1 cellular context compared by ENCODE assay signal in genomic region chr6:136503303-136503702, GRCh38.
TF ChIP-seq lines count a peak whose summit lies in the region.

No MANE protein-coding gene starts in this region.

TF ChIP-seq in H1, 55 proteins besides CTCF, POLR2A, EP300 and RAD21 (continued from another document):
- TF ChIP-seq RBBP5 (IDR thresholded peaks at IDR 0.05; ENCODE audit: borderline replicate concordance, low read depth, low read length) (no peak), RXRA (IDR thresholded peaks at IDR 0.05; ENCODE audit: insufficient read depth, low read depth, low read length) (no peak), HDAC6 (IDR thresholded peaks at IDR 0.05; ENCODE audit: low read depth, low read length) (no peak), CHD7 (IDR thresholded peaks at IDR 0.05; ENCODE audit: insufficient replicate concordance, low read length) (peak; percentile 68), SUZ12 (IDR thresholded peaks at IDR 0.05; ENCODE audit: low read length) (no peak), BCL11A (IDR thresholded peaks at IDR 0.05; ENCODE audit: low read depth in 2 of 2, low read length in 2 of 2) (no peak), KDM1A (IDR thresholded peaks at IDR 0.05; ENCODE audit: borderline replicate concordance, low read length) (no peak), BACH1 (IDR thresholded peaks at IDR 0.05; ENCODE audit: low read length) (peak; percentile 94)
- TF ChIP-seq, protein P1, sequence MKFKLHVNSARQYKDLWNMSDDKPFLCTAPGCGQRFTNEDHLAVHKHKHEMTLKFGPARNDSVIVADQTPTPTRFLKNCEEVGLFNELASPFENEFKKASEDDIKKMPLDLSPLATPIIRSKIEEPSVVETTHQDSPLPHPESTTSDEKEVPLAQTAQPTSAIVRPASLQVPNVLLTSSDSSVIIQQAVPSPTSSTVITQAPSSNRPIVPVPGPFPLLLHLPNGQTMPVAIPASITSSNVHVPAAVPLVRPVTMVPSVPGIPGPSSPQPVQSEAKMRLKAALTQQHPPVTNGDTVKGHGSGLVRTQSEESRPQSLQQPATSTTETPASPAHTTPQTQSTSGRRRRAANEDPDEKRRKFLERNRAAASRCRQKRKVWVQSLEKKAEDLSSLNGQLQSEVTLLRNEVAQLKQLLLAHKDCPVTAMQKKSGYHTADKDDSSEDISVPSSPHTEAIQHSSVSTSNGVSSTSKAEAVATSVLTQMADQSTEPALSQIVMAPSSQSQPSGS (IDR thresholded peaks at IDR 0.05; ENCODE audit: low read length), result no peak; the same call in 1 of the 2 replicates
- TF ChIP-seq, protein P2, sequence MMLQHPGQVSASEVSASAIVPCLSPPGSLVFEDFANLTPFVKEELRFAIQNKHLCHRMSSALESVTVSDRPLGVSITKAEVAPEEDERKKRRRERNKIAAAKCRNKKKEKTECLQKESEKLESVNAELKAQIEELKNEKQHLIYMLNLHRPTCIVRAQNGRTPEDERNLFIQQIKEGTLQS (IDR thresholded peaks at IDR 0.05; ENCODE audit: insufficient read depth, low read depth, low read length), result no peak
